Comparison of ENCODE assay signal across 19 cellular contexts in the genomic region with DNA sequence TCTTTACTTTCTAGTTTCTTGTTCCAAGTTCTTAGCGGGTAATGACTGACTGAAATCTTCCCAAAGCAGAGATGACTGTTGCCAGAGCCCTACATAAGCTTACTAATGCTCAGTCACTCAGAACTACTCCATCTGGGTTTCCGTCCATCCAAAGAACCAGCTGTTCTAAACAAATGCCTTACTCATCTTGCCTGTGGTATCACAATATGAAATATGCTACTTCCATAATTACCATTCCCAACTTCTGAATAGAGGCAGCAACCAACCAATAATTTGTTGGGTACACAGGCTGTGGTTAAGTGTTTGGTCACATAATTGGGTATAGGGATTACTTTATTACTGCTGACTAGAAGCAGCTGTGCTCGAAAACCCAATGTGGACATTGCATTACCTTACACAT.
"Had no signal": no experiment of that assay in that cellular context is flagged by ENCODE, and none has a peak within 500 bp of the region (broad histone marks: within the 10 kb centered on the region; RNA-seq: fewer than 3 reads in every experiment).

No MANE protein-coding gene starts in this region.

- DNase-seq: activated B cell treated with CpG ODN at 0.5 μM for 24 hours; activated CD4-positive, alpha-beta T cell treated with anti-CD3 and anti-CD28 coated beads for 36 hours; activated CD4-positive, alpha-beta T cell treated with anti-CD3 and anti-CD28 coated beads, Interleukin-2, amount 50 U/mL, for 4 hours; activated naive CD4-positive, alpha-beta T cell treated with Interleukin-2 at 50 U/mL for 16 hours; activated naive CD8-positive, alpha-beta T cell treated with anti-CD3 and anti-CD28 coated beads for 36 hours; activated T-cell treated with anti-CD3 and anti-CD28 coated beads, Interleukin-2, amount 50 U/mL, for 48 hours; amniotic stem cell; cerebellar nuclear complex; gastrocnemius medialis; hypothalamus; left ventricle myocardium inferior; mammary epithelial cell; natural killer cell; stimulated activated CD4-positive, alpha-beta T cell treated with anti-CD3 and anti-CD28 coated beads, Interleukin-2, amount 100 ng/mL, for 48 hours; stimulated activated CD8-positive, alpha-beta memory T cell treated with anti-CD3 and anti-CD28 coated beads, Interleukin-4, amount 100 ng/mL, for 48 hours; stimulated activated naive B cell treated with anti-CD40 and anti-IgM and Interleukin-4, amounts not matched to agents 10 μg/mL and 1 μg/mL and 100 μg/mL, for 72 hours; transverse colon; uterus had no signal

- ATAC-seq: activated CD4-positive, alpha-beta T cell treated with anti-CD3 and anti-CD28 coated beads for 36 hours; gastrocnemius medialis; natural killer cell; sciatic nerve; stimulated activated naive B cell treated with anti-CD40 and anti-IgM and Interleukin-4, amounts not matched to agents 10 μg/mL and 1 μg/mL and 100 μg/mL, for 72 hours had no signal
